11 cellular contexts compared by ENCODE assay signal in the genomic region with DNA sequence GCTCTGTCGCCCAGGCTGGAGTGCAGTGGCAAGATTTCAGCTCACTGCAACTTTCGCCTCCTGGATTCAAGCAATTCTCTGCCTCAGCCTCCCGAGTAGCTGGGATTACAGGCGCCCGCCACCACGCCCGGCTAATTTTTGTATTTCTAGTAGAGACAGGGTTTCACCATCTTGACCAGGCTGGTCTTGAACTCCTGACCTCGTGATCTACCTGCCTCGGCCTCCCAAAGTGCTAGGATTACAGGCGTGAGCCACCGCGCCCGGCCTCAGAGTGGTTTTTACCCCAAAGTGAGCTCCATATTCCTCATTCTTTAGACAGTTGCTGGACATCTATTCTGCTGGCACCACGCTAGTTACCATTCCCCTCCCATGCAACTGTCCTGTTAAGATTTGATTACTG. TPM values are rescaled to one million over a fixed set of nuclear protein-coding genes. Genes with fewer than 3 reads are reported as not detected.
DNase-seq lines count a peak whose midpoint lies in the region; ATAC-seq and TF ChIP-seq lines count a peak whose summit lies in the region.
"Not testable (repeated sequence)": the region's sequence is repeated elsewhere in the genome, so short reads cannot be mapped to it uniquely, and the experiment has no call there.
"Had no signal": no experiment of that assay in that cellular context is flagged by ENCODE, and none has a peak within 500 bp of the region (broad histone marks: within the 10 kb centered on the region; RNA-seq: fewer than 3 reads in every experiment).

No MANE protein-coding gene starts in this region.

- H3K4me1 ChIP-seq in BLaER1: peaks cover 22% of the 10 kb centered on the region
- H3K4me1 ChIP-seq in HUES64 (ENCODE audit: insufficient read depth, low read length): peaks cover 30% of the 10 kb centered on the region
- H3K4me1 ChIP-seq in endodermal cell (ENCODE audit: control insufficient read depth, insufficient read depth, low read length): not testable (repeated sequence)
- peaks cover 19% of the 10 kb centered on the region for H3K4me1 ChIP-seq in smooth muscle cell (ENCODE audit: low read depth)

- not testable (repeated sequence) for DNase-seq in endodermal cell; mesothelial cell of epicardium (ENCODE audit: low spot score in 2 of 2, unreplicated experiment in 2 of 2); smooth muscle cell (lab: John Stamatoyannopoulos, UW; ENCODE audit: unreplicated experiment)

- not testable (repeated sequence) for TF ChIP-seq RAD21 in neural cell (conservative IDR thresholded peaks at IDR 0.05)

- 95% methylated on average over 13 of the region's 14 CpGs for WGBS in HUES64
- 91 to 94% methylated on average over 9 to 14 of the region's 14 CpGs for WGBS in endodermal cell (ENCODE audit: insufficient coverage in 1 of 2, insufficient read length in 1 of 2), 2 experiments
- 99% methylated on average over 14 of the region's 14 CpGs for WGBS in smooth muscle cell (ENCODE audit: low lambda C conversion rate)

- H3K9me3 Mint-ChIP-seq in activated T-helper 17 cell treated with anti-CD3 and anti-CD28 coated beads, Interleukin-2, amount 50 U/mL, for 72 hours; endodermal cell; mesothelial cell of epicardium: not testable (repeated sequence)

- not testable (repeated sequence) for H3K9ac ChIP-seq in BLaER1; HUES64 (ENCODE audit: low read depth, low read length); endodermal cell (ENCODE audit: extremely low read depth, low read length, poor library complexity, severe bottlenecking); smooth muscle cell (ENCODE audit: low read depth)
- H3K9ac ChIP-seq in neural cell (ENCODE audit: low read length): peak overlapping the region; percentile 89

- H3K27me3 Mint-ChIP-seq in activated T-helper 17 cell treated with anti-CD3 and anti-CD28 coated beads, Interleukin-2, amount 50 U/mL, for 72 hours: peaks cover 37% of the 10 kb centered on the region
- peaks cover 63% of the 10 kb centered on the region for H3K27me3 Mint-ChIP-seq in endodermal cell (ENCODE audit: insufficient read depth)
- not testable (repeated sequence) for H3K27me3 Mint-ChIP-seq in mesothelial cell of epicardium (ENCODE audit: low read depth)

- H3K4me3 ChIP-seq in BLaER1, smooth muscle cell: not testable (repeated sequence)
- H3K4me3 ChIP-seq in HUES64 (ENCODE audit: low read length) (peak overlapping the region; percentile 60; the same call in 1 of the 2 replicates), endodermal cell (ENCODE audit: low read length) (peak overlapping the region; percentile 79), iPS-18c (ENCODE audit: insufficient read depth, low read depth, low read length) (peak overlapping the region; percentile 77; the same call in 1 of the 2 replicates), neural cell (ENCODE audit: low read length) (peak overlapping the region; percentile 83)

- not testable (repeated sequence) for TF ChIP-seq EP300 in neural cell (conservative IDR thresholded peaks at IDR 0.05; ENCODE audit: poor library complexity, severe bottlenecking)

- H4K20me1 ChIP-seq in BLaER1; neural cell (ENCODE audit: insufficient read depth): not testable (repeated sequence)
- H4K20me1 ChIP-seq in smooth muscle cell (ENCODE audit: low read depth): peaks cover 18% of the 10 kb centered on the region

- H3K4me1 Mint-ChIP-seq in activated T-helper 17 cell treated with anti-CD3 and anti-CD28 coated beads, Interleukin-2, amount 50 U/mL, for 72 hours; endodermal cell: not testable (repeated sequence)
- H3K4me1 Mint-ChIP-seq in mesothelial cell of epicardium: peaks cover 36% of the 10 kb centered on the region

- not testable (repeated sequence) for H3K9me2 ChIP-seq in neural cell (ENCODE audit: insufficient read depth, low read length)

- not testable (repeated sequence) for H2AFZ ChIP-seq in neural cell (ENCODE audit: low read depth, low read length); smooth muscle cell (ENCODE audit: low read depth)

- not testable (repeated sequence) for H3K27ac Mint-ChIP-seq in activated T-helper 17 cell treated with anti-CD3 and anti-CD28 coated beads, Interleukin-2, amount 50 U/mL, for 72 hours; endodermal cell
- H3K27ac Mint-ChIP-seq in mesothelial cell of epicardium: peak overlapping the region; percentile 95

- not testable (repeated sequence) for H3K36me3 Mint-ChIP-seq in activated T-helper 17 cell treated with anti-CD3 and anti-CD28 coated beads, Interleukin-2, amount 50 U/mL, for 72 hours (ENCODE audit: low read depth); endodermal cell (ENCODE audit: low read depth); mesothelial cell of epicardium

- not testable (repeated sequence) for H3K36me3 ChIP-seq in BLaER1; HUES64 (ENCODE audit: insufficient read depth, low read length); endodermal cell (ENCODE audit: control insufficient read depth, insufficient read depth, low read length); neural cell (ENCODE audit: insufficient read depth, low read length); smooth muscle cell (ENCODE audit: low read depth)

- peak overlapping the region; percentile 92 for H3K4me2 ChIP-seq in BLaER1
- peak overlapping the region; percentile 89 for H3K4me2 ChIP-seq in neural cell (ENCODE audit: low read length)
- peak overlapping the region; percentile 95 for H3K4me2 ChIP-seq in smooth muscle cell

- ATAC-seq in activated T-helper 17 cell treated with anti-CD3 and anti-CD28 coated beads, Interleukin-2, amount 50 U/mL, for 72 hours (replicated peaks): not testable (repeated sequence)

- not testable (repeated sequence) for TF ChIP-seq CTCF in endodermal cell (conservative IDR thresholded peaks at IDR 0.05); mesothelial cell of epicardium (IDR thresholded peaks at IDR 0.05; ENCODE audit: unreplicated experiment); neural cell (IDR thresholded peaks at IDR 0.05; ENCODE audit: poor library complexity, severe bottlenecking); smooth muscle cell (IDR thresholded peaks at IDR 0.05; ENCODE audit: borderline replicate concordance, insufficient read depth, poor library complexity, severe bottlenecking)

- H3K27ac ChIP-seq in BLaER1; HUES64 (ENCODE audit: low read depth, low read length); endodermal cell (ENCODE audit: low read depth, low read length); smooth muscle cell (ENCODE audit: low read depth): not testable (repeated sequence)
- H3K27ac ChIP-seq in neural cell (ENCODE audit: low read length): peak overlapping the region; percentile 93

- peak overlapping the region; percentile 74 for H3K4me3 Mint-ChIP-seq in activated T-helper 17 cell treated with anti-CD3 and anti-CD28 coated beads, Interleukin-2, amount 50 U/mL, for 72 hours
- not testable (repeated sequence) for H3K4me3 Mint-ChIP-seq in endodermal cell
- H3K4me3 Mint-ChIP-seq in mesothelial cell of epicardium: peak overlapping the region; percentile 93

- H3K79me2 ChIP-seq in neural cell (replicated peaks; ENCODE audit: insufficient read depth, low read length) (peaks cover 20% of the 10 kb centered on the region), smooth muscle cell (ENCODE audit: low read depth) (peaks cover 18% of the 10 kb centered on the region)

- not testable (repeated sequence) for H3K27me3 ChIP-seq in BLaER1; neural cell (ENCODE audit: insufficient read depth, low read depth, low read length); smooth muscle cell (ENCODE audit: low read depth)
- peaks cover 24% of the 10 kb centered on the region for H3K27me3 ChIP-seq in HUES64 (ENCODE audit: insufficient read depth, low read length)
- H3K27me3 ChIP-seq in endodermal cell (ENCODE audit: control insufficient read depth, insufficient read depth, low read length, poor library complexity, severe bottlenecking): peaks cover 68% of the 10 kb centered on the region

- not testable (repeated sequence) for H3K9me3 ChIP-seq in BLaER1; HUES64 (ENCODE audit: insufficient read depth, low read depth, low read length); endodermal cell (ENCODE audit: control insufficient read depth, low read length); iPS-18c (ENCODE audit: control insufficient read depth, insufficient read depth, low read length); neural cell (ENCODE audit: low read length); smooth muscle cell (replicated peaks; ENCODE audit: low read depth)

- H3F3A ChIP-seq in neural cell (ENCODE audit: insufficient read depth, low read length, poor library complexity, severe bottlenecking); smooth muscle cell (ENCODE audit: low read depth): not testable (repeated sequence)

RNA-seq across cellular contexts. Expression of a gene that starts 1.4 kb away (rescaled TPM):
- 5.5 TPM for polyA plus RNA-seq in HUES64 (2013, experiment 1 of 2)
- polyA plus RNA-seq in HUES64 (2013, experiment 2 of 2): 6.5 TPM
- total RNA-seq in activated T-helper 17 cell treated with anti-CD3 and anti-CD28 coated beads, Interleukin-2, amount 50 U/mL, for 72 hours: under 1 TPM; 0.61 to 0.85 TPM
- total RNA-seq in endodermal cell (1 to 10 TPM; 5.8 to 8.4 TPM), mesothelial cell of epicardium (58.8 to 61.4 TPM (median 60.6 TPM) in 3 replicates), smooth muscle cell (5.5 and 8.6 TPM in 2 replicates)
- polyA plus RNA-seq in endodermal cell (2013, experiment 1 of 2): 8.8 TPM
- polyA plus RNA-seq in endodermal cell (2013, experiment 2 of 2): 8.4 TPM
- polyA plus RNA-seq in neural cell (9.3 and 11.0 TPM in 2 replicates), smooth muscle cell (7.0 and 11.6 TPM in 2 replicates)
- polyA minus RNA-seq in neural cell: 20.5 and 24.3 TPM in 2 replicates
- total RNA-seq: CD4-positive, CD25-positive, alpha-beta regulatory T cell; HFFc6; HT1080 had no signal
- polyA plus RNA-seq: CD4-positive, CD25-positive, alpha-beta regulatory T cell had no signal
